ENCODE assay signal across 10 cellular contexts in genomic region chr17:66972442-66972830, GRCh38. TPM values are rescaled to one million over a fixed set of nuclear protein-coding genes. Genes with fewer than 3 reads are reported as not detected.
"Had no signal": no experiment of that assay in that cellular context is flagged by ENCODE, and none has a peak within 500 bp of the region (broad histone marks: within the 10 kb centered on the region; RNA-seq: fewer than 3 reads in every experiment).

No MANE protein-coding gene starts in this region.

RNA-seq across cellular contexts. Expression of gene CACNG4, which starts 7.9 kb away (rescaled TPM):
- total RNA-seq: naive thymus-derived CD4-positive, alpha-beta T cell; naive thymus-derived CD8-positive, alpha-beta T cell; natural killer cell; natural killer cell treated with Interleukin-12 subunit alpha and Interleukin-12 subunit beta and Interleukin-15 and Interleukin-18, amount 100 ng/mL, for 72 hours; posterior vena cava; psoas muscle; pulmonary artery endothelial cell; renal cortical epithelial cell; right lobe of liver; spleen had no signal
- polyA plus RNA-seq: naive thymus-derived CD4-positive, alpha-beta T cell; naive thymus-derived CD8-positive, alpha-beta T cell; spleen had no signal
